31 cellular contexts compared by ENCODE assay signal in the genomic region with DNA sequence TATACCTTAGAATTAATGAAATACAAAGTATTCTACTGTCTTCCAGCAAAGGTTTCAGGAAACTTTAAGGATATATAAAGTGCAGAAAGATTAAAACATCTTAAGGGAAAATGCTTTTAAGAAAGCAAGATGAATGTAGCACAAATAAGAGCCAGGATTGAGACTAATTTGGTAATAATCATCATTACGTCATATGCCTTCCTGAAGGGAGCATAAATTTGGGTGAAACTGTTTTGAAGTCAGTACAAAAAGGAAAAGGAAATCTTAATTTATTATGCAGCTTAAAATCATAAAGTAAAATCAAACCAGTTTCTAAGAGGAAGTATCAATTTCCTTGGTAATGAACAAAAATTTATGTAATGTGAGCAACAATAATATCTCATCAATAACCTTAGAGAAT.
DNase-seq lines count a peak whose midpoint lies in the region; ATAC-seq, FAIRE-seq and TF ChIP-seq lines count a peak whose summit lies in the region.
"Had no signal": no experiment of that assay in that cellular context is flagged by ENCODE, and none has a peak within 500 bp of the region (broad histone marks: within the 10 kb centered on the region; RNA-seq: fewer than 3 reads in every experiment).

No MANE protein-coding gene starts in this region.

- POLR2A ChIA-PET in HepG2 (lab: Yijun Ruan, JAX) = no interaction called here

- TF ChIP-seq CTCF in HepG2 (CRISPR knock-in tag; IDR thresholded peaks at IDR 0.05) (no peak), right lobe of liver (IDR thresholded peaks at IDR 0.05) (no peak)

- H3K9me3 ChIP-seq in HepG2 (ENCODE audit: low read length) = no peaks in the 10 kb centered on the region
- peaks cover 0 to 5% (median 0%) of the 10 kb centered on the region in 4 donors for H3K9me3 ChIP-seq in right lobe of liver
- H3K9me3 ChIP-seq: A549; BE2C; BLaER1; BLaER1 treated with 17β-estradiol and CSF1 and Interleukin-3, amounts not matched to agents 10 nM and 100 nM; Caco-2 had no signal

- TF ChIP-seq POLR2A in HepG2 (IDR thresholded peaks at IDR 0.05; ENCODE audit: insufficient read depth in 1 of 2, low read depth in 2 of 2, low read length in 2 of 2) (no peak), right lobe of liver (IDR thresholded peaks at IDR 0.05) (no peak)

- no peak for TF ChIP-seq EP300 in HepG2 (IDR thresholded peaks at IDR 0.05; ENCODE audit: low read depth in 2 of 2, low read length in 2 of 2)
- no peak for TF ChIP-seq EP300 in HepG2 (CRISPR knock-in tag; IDR thresholded peaks at IDR 0.05; ENCODE audit: borderline replicate concordance)

- H3K27me3 ChIP-seq in HepG2 (ENCODE audit: control insufficient read depth in 1 of 2, insufficient read depth in 2 of 2, low read length in 2 of 2) (no peaks in the 10 kb centered on the region), right lobe of liver (no peaks in the 10 kb centered on the region)
- H3K27me3 ChIP-seq: BE2C; BLaER1; BLaER1 treated with 17β-estradiol and CSF1 and Interleukin-3, amounts not matched to agents 10 nM and 100 nM had no signal

- DNase-seq in HepG2 (ENCODE audit: low spot score) (no peak), right lobe of liver (no peak)
- no peak for DNase-seq in activated CD4-positive, alpha-beta T cell treated with anti-CD3 and anti-CD28 coated beads for 4 hours
- DNase-seq: 8988T; ACHN; AML-193; BE2C; C1 segment of cervical spinal cord; Caco-2; Calu3; CD4-positive, alpha-beta memory T cell; CD4-positive, alpha-beta T cell; CD4-positive, CD25-positive, alpha-beta regulatory T cell; CD8-positive, alpha-beta memory T cell; CD8-positive, alpha-beta T cell; COR-L47; DMS 273 treated with DMSO at 0.1 percent for 48 hours; DMS153; DMS53; DMS79; DMS79 treated with DMSO at 0.1 percent for 48 hours; DND-41; EL had no signal

- H3K27ac ChIP-seq in HepG2 (ENCODE audit: extremely low read length, insufficient read depth, low read length) (no peak overlapping the region), right lobe of liver (no peak overlapping the region)
- H3K27ac ChIP-seq: 22Rv1; A549; BLaER1; BLaER1 treated with 17β-estradiol and CSF1 and Interleukin-3, amounts not matched to agents 10 nM and 100 nM; C4-2B had no signal

- no TSS peak for BruUV-seq in HepG2 (replicated peaks; lab: Mats Ljungman, UMichigan)

- intact Hi-C loops in HepG2 (cut with micrococcal nuclease; ENCODE audit: unreplicated experiment) = no loop called here
- intact Hi-C loops in right lobe of liver (cut with DNase I) = no loop called here

- H3K36me3 ChIP-seq in HepG2 (replicated peaks in 1 of 2; ENCODE audit: control insufficient read depth in 1 of 2, insufficient read depth in 2 of 2, low read length in 2 of 2) (no peaks in the 10 kb centered on the region), right lobe of liver (no peaks in the 10 kb centered on the region)
- H3K36me3 ChIP-seq: BE2C; BLaER1; BLaER1 treated with 17β-estradiol and CSF1 and Interleukin-3, amounts not matched to agents 10 nM and 100 nM had no signal

- TF ChIP-seq RAD21 in HepG2 (CRISPR knock-in tag; IDR thresholded peaks at IDR 0.05) = no peak

- FAIRE-seq in HepG2 (lab: Jason Lieb, UNC) = no peak
- FAIRE-seq in islet of Langerhans (lab: Jason Lieb, UNC) = peak; percentile 45
- FAIRE-seq: A204.1, A549, D721Med had no signal

- H2AFZ ChIP-seq in HepG2 (ENCODE audit: low read length) = no peak overlapping the region

- H3K4me2 ChIP-seq in HepG2 (ENCODE audit: low read depth, low read length) = no peak overlapping the region
- H3K4me2 ChIP-seq: A549; BLaER1; BLaER1 treated with 17β-estradiol and CSF1 and Interleukin-3, amounts not matched to agents 10 nM and 100 nM had no signal

- no peaks in the 10 kb centered on the region for H4K20me1 ChIP-seq in HepG2 (ENCODE audit: insufficient read depth, low read length)
- H4K20me1 ChIP-seq: BLaER1; BLaER1 treated with 17β-estradiol and CSF1 and Interleukin-3, amounts not matched to agents 10 nM and 100 nM had no signal

- no peak overlapping the region for H3K9ac ChIP-seq in HepG2 (ENCODE audit: insufficient read depth, low read depth, low read length)
- H3K9ac ChIP-seq: BLaER1; BLaER1 treated with 17β-estradiol and CSF1 and Interleukin-3, amounts not matched to agents 10 nM and 100 nM had no signal

- WGBS in HepG2 (ENCODE audit: low lambda C conversion rate) = 5% methylated on average over 1 of the region's 1 CpG
- 20% methylated on average over 1 of the region's 1 CpG for WGBS in right lobe of liver (ENCODE audit: insufficient coverage, low coverage, low lambda C conversion rate, missing lambda C conversion rate)

- CTCF ChIA-PET in HepG2 (lab: Yijun Ruan, JAX; ENCODE audit: low intra/inter-chr PET ratio, low total read pairs) = no interaction called here

- no peak overlapping the region for H3K4me3 ChIP-seq in HepG2 (replicated peaks in 1 of 3; ENCODE audit: insufficient read depth in 1 of 3, low read depth in 2 of 3, low read length in 3 of 3)
- no peak overlapping the region for H3K4me3 ChIP-seq in right lobe of liver
- H3K4me3 ChIP-seq: A549; BLaER1; BLaER1 treated with 17β-estradiol and CSF1 and Interleukin-3, amounts not matched to agents 10 nM and 100 nM had no signal

- H3K4me1 ChIP-seq in HepG2 (ENCODE audit: insufficient read depth, low read length) (no peaks in the 10 kb centered on the region), right lobe of liver (no peaks in the 10 kb centered on the region)
- H3K4me1 ChIP-seq: A549, BE2C, BLaER1, Caco-2 had no signal

- ATAC-seq in HepG2 (no peak), right lobe of liver (no peak)
- ATAC-seq: A549; CD8-positive, alpha-beta T cell had no signal

- no peaks in the 10 kb centered on the region for H3K79me2 ChIP-seq in HepG2 (ENCODE audit: insufficient read depth, low read length)

- in situ Hi-C loops in HepG2 (cut with HindIII; ENCODE audit: extremely low pct_ligation_motif_present, low pct_unique_long_range_greater_than_20kb) = no loop called here

TF ChIP-seq in HepG2, 621 proteins besides CTCF, POLR2A, EP300 and RAD21:
- TF ChIP-seq ATF7 (IDR thresholded peaks at IDR 0.05) (peak; percentile 93), ATF7 (CRISPR knock-in tag; IDR thresholded peaks at IDR 0.05) (no peak), FOSL2 (CRISPR knock-in tag; IDR thresholded peaks at IDR 0.05) (no peak), CREB1 (IDR thresholded peaks at IDR 0.05) (peak; percentile 68), CREB1 (CRISPR knock-in tag; IDR thresholded peaks at IDR 0.05) (no peak)
- TF ChIP-seq, protein P1, sequence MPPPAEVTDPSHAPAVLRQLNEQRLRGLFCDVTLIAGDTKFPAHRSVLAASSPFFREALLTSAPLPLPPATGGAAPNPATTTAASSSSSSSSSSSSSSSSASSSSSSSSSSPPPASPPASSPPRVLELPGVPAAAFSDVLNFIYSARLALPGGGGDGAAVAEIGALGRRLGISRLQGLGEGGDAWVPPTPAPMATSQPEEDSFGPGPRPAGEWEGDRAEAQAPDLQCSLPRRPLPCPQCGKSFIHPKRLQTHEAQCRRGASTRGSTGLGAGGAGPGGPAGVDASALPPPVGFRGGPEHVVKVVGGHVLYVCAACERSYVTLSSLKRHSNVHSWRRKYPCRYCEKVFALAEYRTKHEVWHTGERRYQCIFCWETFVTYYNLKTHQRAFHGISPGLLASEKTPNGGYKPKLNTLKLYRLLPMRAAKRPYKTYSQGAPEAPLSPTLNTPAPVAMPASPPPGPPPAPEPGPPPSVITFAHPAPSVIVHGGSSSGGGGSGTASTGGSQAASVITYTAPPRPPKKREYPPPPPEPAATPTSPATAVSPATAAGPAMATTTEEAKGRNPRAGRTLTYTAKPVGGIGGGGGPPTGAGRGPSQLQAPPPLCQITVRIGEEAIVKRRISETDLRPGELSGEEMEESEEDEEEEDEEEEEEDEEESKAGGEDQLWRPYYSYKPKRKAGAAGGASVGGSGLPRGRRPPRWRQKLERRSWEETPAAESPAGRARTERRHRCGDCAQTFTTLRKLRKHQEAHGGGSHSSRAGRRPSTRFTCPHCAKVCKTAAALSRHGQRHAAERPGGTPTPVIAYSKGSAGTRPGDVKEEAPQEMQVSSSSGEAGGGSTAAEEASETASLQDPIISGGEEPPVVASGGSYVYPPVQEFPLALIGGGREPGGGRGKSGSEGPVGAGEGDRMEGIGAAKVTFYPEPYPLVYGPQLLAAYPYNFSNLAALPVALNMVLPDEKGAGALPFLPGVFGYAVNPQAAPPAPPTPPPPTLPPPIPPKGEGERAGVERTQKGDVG (CRISPR knock-in tag; IDR thresholded peaks at IDR 0.05; ENCODE audit: borderline replicate concordance) = no peak
